Comparison of ENCODE assay signal across 11 cellular contexts in the genomic region with DNA sequence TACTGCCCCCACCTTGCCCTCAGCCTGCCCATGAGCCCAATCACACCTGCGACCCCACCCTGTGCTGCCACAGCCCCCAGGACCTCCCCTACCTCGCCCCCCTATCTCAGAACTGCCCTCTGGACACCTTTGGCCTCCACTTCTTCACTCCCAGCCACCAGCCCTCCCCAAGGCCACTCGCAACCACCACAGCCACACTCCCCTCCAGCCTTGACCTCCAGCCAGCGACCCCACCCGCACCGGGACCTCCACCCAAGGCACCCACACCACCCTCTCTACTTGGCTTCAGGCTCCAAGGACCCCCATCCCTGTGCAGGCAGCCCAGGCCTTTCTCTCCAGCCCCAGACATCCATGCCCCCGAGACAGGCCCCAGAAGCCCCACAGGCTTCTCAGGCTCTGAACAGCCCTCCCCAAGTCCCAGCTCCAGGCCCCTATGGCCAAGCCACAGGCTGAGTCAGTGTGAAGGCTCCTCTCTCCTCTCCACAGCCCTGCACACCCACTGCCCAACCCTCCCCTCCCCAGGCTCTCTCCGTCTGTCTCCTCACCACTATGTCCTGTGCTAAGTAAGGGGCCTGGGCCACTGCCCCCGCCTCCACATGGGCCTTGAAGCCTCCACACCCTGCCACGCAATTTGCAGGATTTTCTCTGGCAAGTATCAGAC. TPM values are rescaled to one million over a fixed set of nuclear protein-coding genes. Genes with fewer than 3 reads are reported as not detected.
DNase-seq lines count a peak whose midpoint lies in the region; ATAC-seq and TF ChIP-seq lines count a peak whose summit lies in the region.
"Had no signal": no experiment of that assay in that cellular context is flagged by ENCODE, and none has a peak within 500 bp of the region (broad histone marks: within the 10 kb centered on the region; RNA-seq: fewer than 3 reads in every experiment).

No MANE protein-coding gene starts in this region.

- 85 to 86% methylated on average over 3 to 10 of the region's 10 CpGs for WGBS in endodermal cell (ENCODE audit: insufficient coverage in 1 of 2, insufficient read length in 1 of 2), 2 experiments

- POLR2A ChIA-PET in A673 (lab: Charles Lee; ENCODE audit: low non-redundant PET) = no interaction called here
- POLR2A ChIA-PET in PC-3 (lab: Charles Lee; ENCODE audit: unreplicated experiment) = no interaction called here
- POLR2A ChIA-PET in activated CD4-positive, alpha-beta memory T cell treated with anti-CD3 and anti-CD28 coated beads for 36 hours (lab: Charles Lee) = no interaction called here

- DNase-seq in A673 (ENCODE audit: low spot score) (no peak), PC-3 (no peak), endodermal cell (peak; percentile 39), neural crest cell (ENCODE audit: low read depth, low spot score) (no peak), NCI-H2171 (lab: John Stamatoyannopoulos, UW) (no peak), left lobe of liver (ENCODE audit: low spot score) (no peak), NCI-H2107 (lab: John Stamatoyannopoulos, UW) (no peak)
- no peak for DNase-seq in activated CD4-positive, alpha-beta memory T cell treated with anti-CD3 and anti-CD28 coated beads for 36 hours
- DNase-seq: activated CD4-positive, alpha-beta T cell treated with anti-CD3 and anti-CD28 coated beads for 48 hours; OCI-M1 had no signal

- no peaks in the 10 kb centered on the region for H3K36me3 ChIP-seq in A673 (ENCODE audit: insufficient read depth, low read length, poor library complexity, severe bottlenecking)
- H3K36me3 ChIP-seq in PC-3 (ENCODE audit: low read depth, low read length) = no peaks in the 10 kb centered on the region
- no peaks in the 10 kb centered on the region for H3K36me3 ChIP-seq in endodermal cell (ENCODE audit: control insufficient read depth, insufficient read depth, low read length)

- H3K36me3 Mint-ChIP-seq in endodermal cell (ENCODE audit: low read depth) = no peaks in the 10 kb centered on the region
- no peaks in the 10 kb centered on the region for H3K36me3 Mint-ChIP-seq in neural crest cell (ENCODE audit: low read depth)
- peaks cover 2% of the 10 kb centered on the region for H3K36me3 Mint-ChIP-seq in activated CD4-positive, alpha-beta memory T cell treated with anti-CD3 and anti-CD28 coated beads for 36 hours
- H3K36me3 Mint-ChIP-seq: CD14-positive monocyte had no signal

- H3K9me3 ChIP-seq in A673 (ENCODE audit: low read depth, low read length, poor library complexity, severe bottlenecking) = no peaks in the 10 kb centered on the region
- no peaks in the 10 kb centered on the region for H3K9me3 ChIP-seq in PC-3 (ENCODE audit: low read length)
- no peaks in the 10 kb centered on the region for H3K9me3 ChIP-seq in endodermal cell (ENCODE audit: control insufficient read depth, low read length)

- intact Hi-C loops in A673 (cut with micrococcal nuclease; ENCODE audit: unreplicated experiment) = no loop called here
- intact Hi-C loops in PC-3 (cut with micrococcal nuclease) = loop anchor here (5.0 kb wide), 1 partner anchor 42 kb away; a partner anchor contains a TSS
- intact Hi-C loops in activated CD4-positive, alpha-beta memory T cell treated with anti-CD3 and anti-CD28 coated beads for 36 hours (cut with micrococcal nuclease) = no loop called here

- no peak overlapping the region for H3K27ac Mint-ChIP-seq in endodermal cell
- H3K27ac Mint-ChIP-seq in neural crest cell (ENCODE audit: unreplicated experiment) = no peak overlapping the region
- no peak overlapping the region for H3K27ac Mint-ChIP-seq in activated CD4-positive, alpha-beta memory T cell treated with anti-CD3 and anti-CD28 coated beads for 36 hours
- H3K27ac Mint-ChIP-seq: CD14-positive monocyte had no signal

- H2AFZ ChIP-seq in PC-3 (ENCODE audit: low read length) = no peak overlapping the region

- H3K4me3 Mint-ChIP-seq in endodermal cell (no peak overlapping the region), neural crest cell (peak overlapping the region; percentile 61)
- no peak overlapping the region for H3K4me3 Mint-ChIP-seq in activated CD4-positive, alpha-beta memory T cell treated with anti-CD3 and anti-CD28 coated beads for 36 hours
- H3K4me3 Mint-ChIP-seq: CD14-positive monocyte had no signal

- H3K4me1 ChIP-seq in A673 (ENCODE audit: insufficient read depth, low read length, poor library complexity, severe bottlenecking) = peaks cover 19% of the 10 kb centered on the region
- peaks cover 17% of the 10 kb centered on the region for H3K4me1 ChIP-seq in PC-3 (ENCODE audit: insufficient read depth, low read length)
- peaks cover 8% of the 10 kb centered on the region for H3K4me1 ChIP-seq in endodermal cell (ENCODE audit: control insufficient read depth, insufficient read depth, low read length)

- H4K20me1 ChIP-seq in PC-3 (ENCODE audit: low read length) = no peaks in the 10 kb centered on the region

- peaks cover 16% of the 10 kb centered on the region for H3K79me2 ChIP-seq in PC-3 (ENCODE audit: low read length)

- no TSS peak for BruUV-seq in A673 (replicated peaks; lab: Mats Ljungman, UMichigan)
- BruUV-seq in PC-3 (replicated peaks; lab: Mats Ljungman, UMichigan) = no TSS peak

- H3K27ac ChIP-seq in A673 (ENCODE audit: low read depth, low read length, poor library complexity, severe bottlenecking) = peak overlapping the region; percentile 37
- H3K27ac ChIP-seq in PC-3 (ENCODE audit: low read length) = no peak overlapping the region
- H3K27ac ChIP-seq in endodermal cell (ENCODE audit: low read depth, low read length) = peak overlapping the region; percentile 47

- H3K4me2 ChIP-seq in PC-3 (ENCODE audit: low read length) = peak overlapping the region; percentile 67; the same call in 1 of the 2 replicates

- H3K4me1 Mint-ChIP-seq in endodermal cell (peaks cover 11% of the 10 kb centered on the region), neural crest cell (peaks cover 19% of the 10 kb centered on the region)
- peaks cover 5% of the 10 kb centered on the region for H3K4me1 Mint-ChIP-seq in activated CD4-positive, alpha-beta memory T cell treated with anti-CD3 and anti-CD28 coated beads for 36 hours (ENCODE audit: low read depth)

- H3K9ac ChIP-seq in PC-3 (ENCODE audit: low read length) (no peak overlapping the region), endodermal cell (ENCODE audit: extremely low read depth, low read length, poor library complexity, severe bottlenecking) (no peak overlapping the region)

- CTCF ChIA-PET in A673 (lab: Charles Lee) (no interaction called here), PC-3 (lab: Charles Lee) (no interaction called here)
- CTCF ChIA-PET in activated CD4-positive, alpha-beta memory T cell treated with anti-CD3 and anti-CD28 coated beads for 36 hours (lab: Charles Lee) = interaction anchor here (1.0 kb wide), 1 partner anchor 45 kb away, joined by 3 read pairs; no protein-coding TSS in a partner anchor

- H3K4me3 ChIP-seq in A673 (ENCODE audit: low read depth, low read length, poor library complexity, severe bottlenecking) = no peak overlapping the region
- no peak overlapping the region for H3K4me3 ChIP-seq in PC-3 (ENCODE audit: low read length)
- no peak overlapping the region for H3K4me3 ChIP-seq in endodermal cell (ENCODE audit: low read length)

- no peaks in the 10 kb centered on the region for H3K9me3 Mint-ChIP-seq in endodermal cell
- H3K9me3 Mint-ChIP-seq in neural crest cell = no peaks in the 10 kb centered on the region
- H3K9me3 Mint-ChIP-seq in activated CD4-positive, alpha-beta memory T cell treated with anti-CD3 and anti-CD28 coated beads for 36 hours = no peaks in the 10 kb centered on the region

- no peaks in the 10 kb centered on the region for H3K9me2 ChIP-seq in PC-3 (replicated peaks; ENCODE audit: low read length)

- H3K27me3 Mint-ChIP-seq in endodermal cell (ENCODE audit: insufficient read depth) = no peaks in the 10 kb centered on the region
- no peaks in the 10 kb centered on the region for H3K27me3 Mint-ChIP-seq in neural crest cell (ENCODE audit: low read depth)
- H3K27me3 Mint-ChIP-seq in activated CD4-positive, alpha-beta memory T cell treated with anti-CD3 and anti-CD28 coated beads for 36 hours = no peaks in the 10 kb centered on the region

- ATAC-seq in PC-3 (no peak), left lobe of liver (no peak)

- no peaks in the 10 kb centered on the region for H3F3A ChIP-seq in PC-3 (ENCODE audit: low read length, unreplicated experiment)

- H3K27me3 ChIP-seq in A673 (replicated peaks; ENCODE audit: insufficient read depth, low read depth, low read length, poor library complexity) (no peaks in the 10 kb centered on the region), PC-3 (ENCODE audit: low read length) (no peaks in the 10 kb centered on the region), endodermal cell (ENCODE audit: control insufficient read depth, insufficient read depth, low read length, poor library complexity, severe bottlenecking) (no peaks in the 10 kb centered on the region)

- no peak for TF ChIP-seq CTCF in A673 (conservative IDR thresholded peaks at IDR 0.05; ENCODE audit: low read depth, low read length)
- no peak for TF ChIP-seq CTCF in PC-3 (conservative IDR thresholded peaks at IDR 0.05; ENCODE audit: low read depth, low read length)
- no peak for TF ChIP-seq CTCF in endodermal cell (conservative IDR thresholded peaks at IDR 0.05)
- TF ChIP-seq CTCF in neural crest cell (conservative IDR thresholded peaks at IDR 0.05) = no peak

RNA-seq across cellular contexts. Expression of a gene that starts 2.0 kb away (rescaled TPM):
- total RNA-seq in A673 (2021) (35.8 and 52.9 TPM in 2 replicates), PC-3 (2014; rRNA removed) (79.1 and 105 TPM in 2 replicates), endodermal cell (10 to 100 TPM; 19.0 to 22.8 TPM), neural crest cell (39.6 and 45.5 TPM in 2 replicates), left lobe of liver (42.6 TPM)
- 58.2 TPM for polyA plus RNA-seq in endodermal cell (2013, experiment 1 of 2)
- polyA plus RNA-seq in endodermal cell (2013, experiment 2 of 2) = 50.8 TPM
- 10 to 100 TPM; 27.7 to 28.5 TPM for total RNA-seq in activated CD4-positive, alpha-beta memory T cell treated with anti-CD3 and anti-CD28 coated beads for 36 hours
- polyA plus RNA-seq: CD14-positive monocyte had no signal

RNA-seq across cellular contexts. Expression of a gene that starts 21.0 kb away (rescaled TPM):
- total RNA-seq in A673 (2021) = 29.9 and 31.1 TPM in 2 replicates
- total RNA-seq in PC-3 (2014; rRNA removed) = 1.1 and 1.2 TPM in 2 replicates
- total RNA-seq in endodermal cell = 1 to 10 TPM; 2.2 to 2.4 TPM
- polyA plus RNA-seq in endodermal cell (2013, experiment 1 of 2) = 1.2 TPM
- 0.95 TPM for polyA plus RNA-seq in endodermal cell (2013, experiment 2 of 2)
- total RNA-seq in neural crest cell = 2.6 and 3.3 TPM in 2 replicates
- total RNA-seq in left lobe of liver = 34.1 TPM
- total RNA-seq in activated CD4-positive, alpha-beta memory T cell treated with anti-CD3 and anti-CD28 coated beads for 36 hours = 10 to 100 TPM; 12.0 to 12.2 TPM

RNA-seq across cellular contexts. Expression of a gene that starts 24.0 kb away (rescaled TPM):
- total RNA-seq in A673 (2021) = 34.7 and 40.4 TPM in 2 replicates
- total RNA-seq in PC-3 (2014; rRNA removed) = 8.5 and 14.5 TPM in 2 replicates
- 10 to 100 TPM; 42.3 to 44.2 TPM for total RNA-seq in endodermal cell
- 25.4 TPM for polyA plus RNA-seq in endodermal cell (2013, experiment 1 of 2)
- polyA plus RNA-seq in endodermal cell (2013, experiment 2 of 2) = 26.0 TPM
- 25.4 and 27.4 TPM in 2 replicates for total RNA-seq in neural crest cell
- total RNA-seq in left lobe of liver = 35.2 TPM
- 10 to 100 TPM; 50.1 to 53.8 TPM for total RNA-seq in activated CD4-positive, alpha-beta memory T cell treated with anti-CD3 and anti-CD28 coated beads for 36 hours

RNA-seq across cellular contexts. Expression of a gene that starts 41.4 kb away (rescaled TPM):
- total RNA-seq in A673 (2021) = 11.8 and 15.8 TPM in 2 replicates
- total RNA-seq in PC-3 (2014; rRNA removed) = 26.9 and 27.8 TPM in 2 replicates
- 10 to 100 TPM in 1 of 2 donors, 1 to 10 TPM in 1; 8.3 to 12.7 TPM for total RNA-seq in endodermal cell
- polyA plus RNA-seq in endodermal cell (2013, experiment 1 of 2) = 14.6 TPM
- 15.4 TPM for polyA plus RNA-seq in endodermal cell (2013, experiment 2 of 2)
- 12.6 and 14.5 TPM in 2 replicates for total RNA-seq in neural crest cell
- total RNA-seq in left lobe of liver = 5.9 TPM
- total RNA-seq in activated CD4-positive, alpha-beta memory T cell treated with anti-CD3 and anti-CD28 coated beads for 36 hours = 10 to 100 TPM; 21.2 to 23.5 TPM

RNA-seq across cellular contexts. Expression of a gene that starts 55.1 kb away (rescaled TPM):
- total RNA-seq in A673 (2021) (2.6 and 3.9 TPM in 2 replicates), PC-3 (2014; rRNA removed) (5.1 and 5.4 TPM in 2 replicates), endodermal cell (1 to 10 TPM; 6.6 to 9.3 TPM), neural crest cell (2.6 and 3.4 TPM in 2 replicates), left lobe of liver (0.40 TPM)
- polyA plus RNA-seq in endodermal cell (2013, experiment 1 of 2) = 3.7 TPM
- polyA plus RNA-seq in endodermal cell (2013, experiment 2 of 2) = 3.3 TPM
- 1 to 10 TPM in 1 of 2 experiments, under 1 TPM in 1; 0.94 to 2.9 TPM for total RNA-seq in activated CD4-positive, alpha-beta memory T cell treated with anti-CD3 and anti-CD28 coated beads for 36 hours
